Comparison of ENCODE assay signal across 1 cellular context in the genomic region with DNA sequence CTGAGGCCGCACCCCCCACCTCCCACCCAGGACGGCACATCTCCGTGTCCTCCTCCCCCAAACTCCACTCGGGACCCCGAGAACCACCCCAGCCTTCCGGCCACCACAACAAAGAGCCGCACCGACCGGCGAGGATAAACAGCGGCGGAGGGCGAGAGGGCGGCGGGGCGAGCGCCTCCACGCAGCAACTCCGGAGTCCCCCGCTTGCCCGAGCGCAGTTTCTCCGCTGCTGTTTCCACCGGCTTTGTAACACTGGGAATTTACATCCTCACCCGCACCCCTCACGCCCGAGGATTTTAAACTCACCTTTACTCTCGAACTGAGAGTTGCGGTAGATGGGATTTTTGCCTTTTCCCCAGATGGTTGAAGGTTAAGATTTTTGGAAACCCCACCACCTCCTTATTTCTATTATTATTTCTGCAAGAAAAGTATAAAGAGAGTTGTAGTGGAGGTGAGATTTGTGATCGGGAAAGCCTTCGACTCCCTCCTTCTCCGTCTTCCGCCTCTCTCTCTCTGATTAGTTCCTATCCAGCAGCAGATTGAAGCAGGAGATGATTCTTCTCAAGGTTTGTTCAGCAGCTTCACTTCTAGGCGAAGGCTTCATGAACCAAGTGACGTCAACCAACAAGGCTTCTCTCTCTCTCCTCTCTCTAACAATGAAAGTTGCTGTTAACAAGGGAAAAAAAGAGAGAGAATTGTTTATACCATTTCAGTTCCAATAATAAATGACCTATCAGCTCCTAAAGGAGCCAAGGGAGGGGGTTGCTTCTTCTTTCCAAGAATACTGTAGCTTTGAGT.
TF ChIP-seq lines count a peak whose summit lies in the region.

A gene with protein sequence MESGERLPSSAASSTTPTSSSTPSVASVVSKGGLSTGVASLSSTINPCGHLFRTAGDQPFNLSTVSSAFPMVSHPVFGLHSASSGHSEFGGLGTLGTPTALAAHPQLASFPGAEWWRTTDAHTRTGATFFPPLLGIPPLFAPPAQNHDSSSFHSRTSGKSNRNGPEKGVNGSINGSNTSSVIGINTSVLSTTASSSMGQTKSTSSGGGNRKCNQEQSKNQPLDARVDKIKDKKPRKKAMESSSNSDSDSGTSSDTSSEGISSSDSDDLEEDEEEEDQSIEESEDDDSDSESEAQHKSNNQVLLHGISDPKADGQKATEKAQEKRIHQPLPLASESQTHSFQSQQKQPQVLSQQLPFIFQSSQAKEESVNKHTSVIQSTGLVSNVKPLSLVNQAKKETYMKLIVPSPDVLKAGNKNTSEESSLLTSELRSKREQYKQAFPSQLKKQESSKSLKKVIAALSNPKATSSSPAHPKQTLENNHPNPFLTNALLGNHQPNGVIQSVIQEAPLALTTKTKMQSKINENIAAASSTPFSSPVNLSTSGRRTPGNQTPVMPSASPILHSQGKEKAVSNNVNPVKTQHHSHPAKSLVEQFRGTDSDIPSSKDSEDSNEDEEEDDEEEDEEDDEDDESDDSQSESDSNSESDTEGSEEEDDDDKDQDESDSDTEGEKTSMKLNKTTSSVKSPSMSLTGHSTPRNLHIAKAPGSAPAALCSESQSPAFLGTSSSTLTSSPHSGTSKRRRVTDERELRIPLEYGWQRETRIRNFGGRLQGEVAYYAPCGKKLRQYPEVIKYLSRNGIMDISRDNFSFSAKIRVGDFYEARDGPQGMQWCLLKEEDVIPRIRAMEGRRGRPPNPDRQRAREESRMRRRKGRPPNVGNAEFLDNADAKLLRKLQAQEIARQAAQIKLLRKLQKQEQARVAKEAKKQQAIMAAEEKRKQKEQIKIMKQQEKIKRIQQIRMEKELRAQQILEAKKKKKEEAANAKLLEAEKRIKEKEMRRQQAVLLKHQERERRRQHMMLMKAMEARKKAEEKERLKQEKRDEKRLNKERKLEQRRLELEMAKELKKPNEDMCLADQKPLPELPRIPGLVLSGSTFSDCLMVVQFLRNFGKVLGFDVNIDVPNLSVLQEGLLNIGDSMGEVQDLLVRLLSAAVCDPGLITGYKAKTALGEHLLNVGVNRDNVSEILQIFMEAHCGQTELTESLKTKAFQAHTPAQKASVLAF (N-terminal part only) (minus strand): TSS at position 613 of the 798 bp plus-strand sequence. CDS start 137,829 bp downstream, outside the sequence.

TF ChIP-seq in H1, 55 proteins besides CTCF, POLR2A, EP300 and RAD21 (continued from another document):
- TF ChIP-seq, protein P1, sequence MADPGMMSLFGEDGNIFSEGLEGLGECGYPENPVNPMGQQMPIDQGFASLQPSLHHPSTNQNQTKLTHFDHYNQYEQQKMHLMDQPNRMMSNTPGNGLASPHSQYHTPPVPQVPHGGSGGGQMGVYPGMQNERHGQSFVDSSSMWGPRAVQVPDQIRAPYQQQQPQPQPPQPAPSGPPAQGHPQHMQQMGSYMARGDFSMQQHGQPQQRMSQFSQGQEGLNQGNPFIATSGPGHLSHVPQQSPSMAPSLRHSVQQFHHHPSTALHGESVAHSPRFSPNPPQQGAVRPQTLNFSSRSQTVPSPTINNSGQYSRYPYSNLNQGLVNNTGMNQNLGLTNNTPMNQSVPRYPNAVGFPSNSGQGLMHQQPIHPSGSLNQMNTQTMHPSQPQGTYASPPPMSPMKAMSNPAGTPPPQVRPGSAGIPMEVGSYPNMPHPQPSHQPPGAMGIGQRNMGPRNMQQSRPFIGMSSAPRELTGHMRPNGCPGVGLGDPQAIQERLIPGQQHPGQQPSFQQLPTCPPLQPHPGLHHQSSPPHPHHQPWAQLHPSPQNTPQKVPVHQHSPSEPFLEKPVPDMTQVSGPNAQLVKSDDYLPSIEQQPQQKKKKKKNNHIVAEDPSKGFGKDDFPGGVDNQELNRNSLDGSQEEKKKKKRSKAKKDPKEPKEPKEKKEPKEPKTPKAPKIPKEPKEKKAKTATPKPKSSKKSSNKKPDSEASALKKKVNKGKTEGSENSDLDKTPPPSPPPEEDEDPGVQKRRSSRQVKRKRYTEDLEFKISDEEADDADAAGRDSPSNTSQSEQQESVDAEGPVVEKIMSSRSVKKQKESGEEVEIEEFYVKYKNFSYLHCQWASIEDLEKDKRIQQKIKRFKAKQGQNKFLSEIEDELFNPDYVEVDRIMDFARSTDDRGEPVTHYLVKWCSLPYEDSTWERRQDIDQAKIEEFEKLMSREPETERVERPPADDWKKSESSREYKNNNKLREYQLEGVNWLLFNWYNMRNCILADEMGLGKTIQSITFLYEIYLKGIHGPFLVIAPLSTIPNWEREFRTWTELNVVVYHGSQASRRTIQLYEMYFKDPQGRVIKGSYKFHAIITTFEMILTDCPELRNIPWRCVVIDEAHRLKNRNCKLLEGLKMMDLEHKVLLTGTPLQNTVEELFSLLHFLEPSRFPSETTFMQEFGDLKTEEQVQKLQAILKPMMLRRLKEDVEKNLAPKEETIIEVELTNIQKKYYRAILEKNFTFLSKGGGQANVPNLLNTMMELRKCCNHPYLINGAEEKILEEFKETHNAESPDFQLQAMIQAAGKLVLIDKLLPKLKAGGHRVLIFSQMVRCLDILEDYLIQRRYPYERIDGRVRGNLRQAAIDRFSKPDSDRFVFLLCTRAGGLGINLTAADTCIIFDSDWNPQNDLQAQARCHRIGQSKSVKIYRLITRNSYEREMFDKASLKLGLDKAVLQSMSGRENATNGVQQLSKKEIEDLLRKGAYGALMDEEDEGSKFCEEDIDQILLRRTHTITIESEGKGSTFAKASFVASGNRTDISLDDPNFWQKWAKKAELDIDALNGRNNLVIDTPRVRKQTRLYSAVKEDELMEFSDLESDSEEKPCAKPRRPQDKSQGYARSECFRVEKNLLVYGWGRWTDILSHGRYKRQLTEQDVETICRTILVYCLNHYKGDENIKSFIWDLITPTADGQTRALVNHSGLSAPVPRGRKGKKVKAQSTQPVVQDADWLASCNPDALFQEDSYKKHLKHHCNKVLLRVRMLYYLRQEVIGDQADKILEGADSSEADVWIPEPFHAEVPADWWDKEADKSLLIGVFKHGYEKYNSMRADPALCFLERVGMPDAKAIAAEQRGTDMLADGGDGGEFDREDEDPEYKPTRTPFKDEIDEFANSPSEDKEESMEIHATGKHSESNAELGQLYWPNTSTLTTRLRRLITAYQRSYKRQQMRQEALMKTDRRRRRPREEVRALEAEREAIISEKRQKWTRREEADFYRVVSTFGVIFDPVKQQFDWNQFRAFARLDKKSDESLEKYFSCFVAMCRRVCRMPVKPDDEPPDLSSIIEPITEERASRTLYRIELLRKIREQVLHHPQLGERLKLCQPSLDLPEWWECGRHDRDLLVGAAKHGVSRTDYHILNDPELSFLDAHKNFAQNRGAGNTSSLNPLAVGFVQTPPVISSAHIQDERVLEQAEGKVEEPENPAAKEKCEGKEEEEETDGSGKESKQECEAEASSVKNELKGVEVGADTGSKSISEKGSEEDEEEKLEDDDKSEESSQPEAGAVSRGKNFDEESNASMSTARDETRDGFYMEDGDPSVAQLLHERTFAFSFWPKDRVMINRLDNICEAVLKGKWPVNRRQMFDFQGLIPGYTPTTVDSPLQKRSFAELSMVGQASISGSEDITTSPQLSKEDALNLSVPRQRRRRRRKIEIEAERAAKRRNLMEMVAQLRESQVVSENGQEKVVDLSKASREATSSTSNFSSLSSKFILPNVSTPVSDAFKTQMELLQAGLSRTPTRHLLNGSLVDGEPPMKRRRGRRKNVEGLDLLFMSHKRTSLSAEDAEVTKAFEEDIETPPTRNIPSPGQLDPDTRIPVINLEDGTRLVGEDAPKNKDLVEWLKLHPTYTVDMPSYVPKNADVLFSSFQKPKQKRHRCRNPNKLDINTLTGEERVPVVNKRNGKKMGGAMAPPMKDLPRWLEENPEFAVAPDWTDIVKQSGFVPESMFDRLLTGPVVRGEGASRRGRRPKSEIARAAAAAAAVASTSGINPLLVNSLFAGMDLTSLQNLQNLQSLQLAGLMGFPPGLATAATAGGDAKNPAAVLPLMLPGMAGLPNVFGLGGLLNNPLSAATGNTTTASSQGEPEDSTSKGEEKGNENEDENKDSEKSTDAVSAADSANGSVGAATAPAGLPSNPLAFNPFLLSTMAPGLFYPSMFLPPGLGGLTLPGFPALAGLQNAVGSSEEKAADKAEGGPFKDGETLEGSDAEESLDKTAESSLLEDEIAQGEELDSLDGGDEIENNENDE (IDR thresholded peaks at IDR 0.05; ENCODE audit: insufficient replicate concordance, low read length), result no peak
- peak; percentile 44; the same call in 1 of the 2 replicates for TF ChIP-seq PHF8 (conservative IDR thresholded peaks at IDR 0.05; ENCODE audit: low read depth, low read length)
- TF ChIP-seq, protein P2, sequence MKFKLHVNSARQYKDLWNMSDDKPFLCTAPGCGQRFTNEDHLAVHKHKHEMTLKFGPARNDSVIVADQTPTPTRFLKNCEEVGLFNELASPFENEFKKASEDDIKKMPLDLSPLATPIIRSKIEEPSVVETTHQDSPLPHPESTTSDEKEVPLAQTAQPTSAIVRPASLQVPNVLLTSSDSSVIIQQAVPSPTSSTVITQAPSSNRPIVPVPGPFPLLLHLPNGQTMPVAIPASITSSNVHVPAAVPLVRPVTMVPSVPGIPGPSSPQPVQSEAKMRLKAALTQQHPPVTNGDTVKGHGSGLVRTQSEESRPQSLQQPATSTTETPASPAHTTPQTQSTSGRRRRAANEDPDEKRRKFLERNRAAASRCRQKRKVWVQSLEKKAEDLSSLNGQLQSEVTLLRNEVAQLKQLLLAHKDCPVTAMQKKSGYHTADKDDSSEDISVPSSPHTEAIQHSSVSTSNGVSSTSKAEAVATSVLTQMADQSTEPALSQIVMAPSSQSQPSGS (IDR thresholded peaks at IDR 0.05; ENCODE audit: low read length), result 0 out of 2 replicates have a peak, but pooled peaks have one; percentile 73
- no peak for TF ChIP-seq SRF (IDR thresholded peaks at IDR 0.05; ENCODE audit: low read depth, low read length)
- TF ChIP-seq SP4 (IDR thresholded peaks at IDR 0.05; ENCODE audit: low read length), result no peak
- TF ChIP-seq RNF2 (IDR thresholded peaks at IDR 0.05; ENCODE audit: borderline replicate concordance, low read depth, low read length, missing control alignments, poor library complexity, severe bottlenecking), result no peak
- no peak for TF ChIP-seq CEBPB (IDR thresholded peaks at IDR 0.05; ENCODE audit: low read depth, low read length)
- TF ChIP-seq TAF7 (optimal IDR thresholded peaks at IDR 0.05; ENCODE audit: borderline replicate concordance, low read depth, low read length), result peak; percentile 33
- no peak for TF ChIP-seq SP1 (IDR thresholded peaks at IDR 0.05; ENCODE audit: low read depth, low read length)
- TF ChIP-seq HDAC2 (IDR thresholded peaks at IDR 0.05; ENCODE audit: borderline replicate concordance in 1 of 2, low read depth in 2 of 2, low read length in 2 of 2), result no peak
- TF ChIP-seq SUZ12 (IDR thresholded peaks at IDR 0.05; ENCODE audit: low read length), result no peak
- TF ChIP-seq YY1 (IDR thresholded peaks at IDR 0.05; ENCODE audit: low read depth, low read length), result 0 out of 2 replicates have a peak, but pooled peaks have one; percentile 14
- no peak for TF ChIP-seq KDM5A (IDR thresholded peaks at IDR 0.05; ENCODE audit: low read length)
- no peak for TF ChIP-seq SP2 (IDR thresholded peaks at IDR 0.05; ENCODE audit: low read length)
- TF ChIP-seq, protein P3, sequence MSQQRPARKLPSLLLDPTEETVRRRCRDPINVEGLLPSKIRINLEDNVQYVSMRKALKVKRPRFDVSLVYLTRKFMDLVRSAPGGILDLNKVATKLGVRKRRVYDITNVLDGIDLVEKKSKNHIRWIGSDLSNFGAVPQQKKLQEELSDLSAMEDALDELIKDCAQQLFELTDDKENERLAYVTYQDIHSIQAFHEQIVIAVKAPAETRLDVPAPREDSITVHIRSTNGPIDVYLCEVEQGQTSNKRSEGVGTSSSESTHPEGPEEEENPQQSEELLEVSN (IDR thresholded peaks at IDR 0.05), result no peak
- no peak for TF ChIP-seq BACH1 (IDR thresholded peaks at IDR 0.05; ENCODE audit: low read length)
- TF ChIP-seq JUN (IDR thresholded peaks at IDR 0.05; ENCODE audit: low read depth, low read length), result no peak
- TF ChIP-seq SIX5 (IDR thresholded peaks at IDR 0.05; ENCODE audit: low read depth, low read length), result no peak
- TF ChIP-seq, protein P4, sequence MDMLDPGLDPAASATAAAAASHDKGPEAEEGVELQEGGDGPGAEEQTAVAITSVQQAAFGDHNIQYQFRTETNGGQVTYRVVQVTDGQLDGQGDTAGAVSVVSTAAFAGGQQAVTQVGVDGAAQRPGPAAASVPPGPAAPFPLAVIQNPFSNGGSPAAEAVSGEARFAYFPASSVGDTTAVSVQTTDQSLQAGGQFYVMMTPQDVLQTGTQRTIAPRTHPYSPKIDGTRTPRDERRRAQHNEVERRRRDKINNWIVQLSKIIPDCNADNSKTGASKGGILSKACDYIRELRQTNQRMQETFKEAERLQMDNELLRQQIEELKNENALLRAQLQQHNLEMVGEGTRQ (IDR thresholded peaks at IDR 0.05; ENCODE audit: low read length), result no peak
- no peak for TF ChIP-seq KDM1A (IDR thresholded peaks at IDR 0.05; ENCODE audit: borderline replicate concordance, low read length)
- no peak for TF ChIP-seq FOSL1 (IDR thresholded peaks at IDR 0.05; ENCODE audit: insufficient read depth, low read depth, low read length)
- no peak for TF ChIP-seq POU5F1 (IDR thresholded peaks at IDR 0.05; ENCODE audit: low read depth, low read length)
- TF ChIP-seq RBBP5 (IDR thresholded peaks at IDR 0.05; ENCODE audit: borderline replicate concordance, low read depth, low read length), result 0 out of 2 replicates have a peak, but pooled peaks have one; percentile 12
- TF ChIP-seq BRCA1 (IDR thresholded peaks at IDR 0.05; ENCODE audit: low read depth, low read length), result no peak
- TF ChIP-seq NRF1 (IDR thresholded peaks at IDR 0.05; ENCODE audit: low read depth, low read length), result no peak
- peak; percentile 64; the same call in 1 of the 2 replicates for TF ChIP-seq POLR2AphosphoS5 (IDR thresholded peaks at IDR 0.05; ENCODE audit: low read depth, low read length)
- TF ChIP-seq RFX5 (IDR thresholded peaks at IDR 0.05; ENCODE audit: borderline replicate concordance, low read depth, low read length), result no peak
